Comparison of ENCODE assay signal across 1 cellular context in genomic region chr3:45055411-45056143, GRCh38.
TF ChIP-seq lines count a peak whose summit lies in the region.

No MANE protein-coding gene starts in this region.

TF ChIP-seq in K562, 482 proteins besides CTCF, POLR2A, EP300 and RAD21 (continued from another document and continues in another):
- TF ChIP-seq ZNF445 (CRISPR knock-in tag; IDR thresholded peaks at IDR 0.05; ENCODE audit: low read depth) = no peak
- no peak for TF ChIP-seq ZNF316 (IDR thresholded peaks at IDR 0.05)
- TF ChIP-seq TAF15 (IDR thresholded peaks at IDR 0.05; ENCODE audit: low read depth, low read length) = no peak
- TF ChIP-seq ZNF644 (tag; IDR thresholded peaks at IDR 0.05; ENCODE audit: low read depth) = 0 out of 2 replicates have a peak, but pooled peaks have one; percentile 34
- no peak for TF ChIP-seq HMG20A (CRISPR knock-in tag; conservative IDR thresholded peaks at IDR 0.05)
- TF ChIP-seq KDM4B (IDR thresholded peaks at IDR 0.05; ENCODE audit: borderline replicate concordance in 2 of 2, low read depth in 1 of 2) = no peak
- no peak for TF ChIP-seq SIRT6 (IDR thresholded peaks at IDR 0.05; ENCODE audit: low read depth, low read length)
- TF ChIP-seq, protein P1, sequence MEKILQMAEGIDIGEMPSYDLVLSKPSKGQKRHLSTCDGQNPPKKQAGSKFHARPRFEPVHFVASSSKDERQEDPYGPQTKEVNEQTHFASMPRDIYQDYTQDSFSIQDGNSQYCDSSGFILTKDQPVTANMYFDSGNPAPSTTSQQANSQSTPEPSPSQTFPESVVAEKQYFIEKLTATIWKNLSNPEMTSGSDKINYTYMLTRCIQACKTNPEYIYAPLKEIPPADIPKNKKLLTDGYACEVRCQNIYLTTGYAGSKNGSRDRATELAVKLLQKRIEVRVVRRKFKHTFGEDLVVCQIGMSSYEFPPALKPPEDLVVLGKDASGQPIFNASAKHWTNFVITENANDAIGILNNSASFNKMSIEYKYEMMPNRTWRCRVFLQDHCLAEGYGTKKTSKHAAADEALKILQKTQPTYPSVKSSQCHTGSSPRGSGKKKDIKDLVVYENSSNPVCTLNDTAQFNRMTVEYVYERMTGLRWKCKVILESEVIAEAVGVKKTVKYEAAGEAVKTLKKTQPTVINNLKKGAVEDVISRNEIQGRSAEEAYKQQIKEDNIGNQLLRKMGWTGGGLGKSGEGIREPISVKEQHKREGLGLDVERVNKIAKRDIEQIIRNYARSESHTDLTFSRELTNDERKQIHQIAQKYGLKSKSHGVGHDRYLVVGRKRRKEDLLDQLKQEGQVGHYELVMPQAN (IDR thresholded peaks at IDR 0.05; ENCODE audit: borderline replicate concordance) = no peak
- no peak for TF ChIP-seq SRF (CRISPR knock-in tag; IDR thresholded peaks at IDR 0.05)
- no peak for TF ChIP-seq RUNX1 (IDR thresholded peaks at IDR 0.05; ENCODE audit: low read depth)
- TF ChIP-seq RB1 (IDR thresholded peaks at IDR 0.05; ENCODE audit: low read depth) = no peak
- TF ChIP-seq PHTF2 (CRISPR knock-in tag; IDR thresholded peaks at IDR 0.05) = no peak
- no peak for TF ChIP-seq TEAD1 (CRISPR knock-in tag; IDR thresholded peaks at IDR 0.05)
- TF ChIP-seq PREB (CRISPR knock-in tag; IDR thresholded peaks at IDR 0.05) = no peak
- no peak for TF ChIP-seq BCLAF1 (IDR thresholded peaks at IDR 0.05; ENCODE audit: borderline replicate concordance in 1 of 2, control insufficient read depth in 1 of 2, low read depth in 2 of 2, low read length in 1 of 2)
- no peak for TF ChIP-seq TEAD4 (IDR thresholded peaks at IDR 0.05; ENCODE audit: low read length)
- TF ChIP-seq TEAD4 (CRISPR knock-in tag; IDR thresholded peaks at IDR 0.05; ENCODE audit: borderline replicate concordance) = no peak
- no peak for TF ChIP-seq E2F5 (CRISPR knock-in tag; IDR thresholded peaks at IDR 0.05)
- no peak for TF ChIP-seq GTF3C2 (IDR thresholded peaks at IDR 0.05; ENCODE audit: borderline replicate concordance, extremely low read depth, insufficient read length)
- peak; percentile 23 for TF ChIP-seq MEIS2 (IDR thresholded peaks at IDR 0.05; ENCODE audit: partially characterized antibody)
- no peak for TF ChIP-seq DNMT1 (IDR thresholded peaks at IDR 0.05)
- TF ChIP-seq ZFP36 (IDR thresholded peaks at IDR 0.05; ENCODE audit: low read depth, low read length, partially characterized antibody) = no peak
- no peak for TF ChIP-seq ZNF274 (IDR thresholded peaks at IDR 0.05; ENCODE audit: borderline replicate concordance, low read depth, low read length)
- no peak for TF ChIP-seq CBFA2T2 (conservative IDR thresholded peaks at IDR 0.05)
- no peak for TF ChIP-seq FOXA3 (CRISPR knock-in tag; conservative IDR thresholded peaks at IDR 0.05 in 1 of 2, IDR thresholded peaks at IDR 0.05 in 1 of 2)
- no peak for TF ChIP-seq CXXC5 (CRISPR knock-in tag; IDR thresholded peaks at IDR 0.05)
- no peak for TF ChIP-seq SAP30 (IDR thresholded peaks at IDR 0.05; ENCODE audit: borderline replicate concordance, insufficient read depth, low read depth, low read length, poor library complexity, severe bottlenecking)
- TF ChIP-seq MEF2D (tag; conservative IDR thresholded peaks at IDR 0.05; ENCODE audit: low read depth) = no peak
- no peak for TF ChIP-seq ESRRA (IDR thresholded peaks at IDR 0.05; ENCODE audit: borderline replicate concordance, low read depth)
- TF ChIP-seq ZHX1 (conservative IDR thresholded peaks at IDR 0.05; ENCODE audit: low read length) = no peak
- TF ChIP-seq SRSF7 (optimal IDR thresholded peaks at IDR 0.05; ENCODE audit: low read depth, low read length) = no peak
- no peak for TF ChIP-seq BRCA1 (IDR thresholded peaks at IDR 0.05)
- TF ChIP-seq BRCA1 (CRISPR knock-in tag; IDR thresholded peaks at IDR 0.05) = no peak
- no peak for TF ChIP-seq PTRF (tag; IDR thresholded peaks at IDR 0.05)
- TF ChIP-seq, protein P2, sequence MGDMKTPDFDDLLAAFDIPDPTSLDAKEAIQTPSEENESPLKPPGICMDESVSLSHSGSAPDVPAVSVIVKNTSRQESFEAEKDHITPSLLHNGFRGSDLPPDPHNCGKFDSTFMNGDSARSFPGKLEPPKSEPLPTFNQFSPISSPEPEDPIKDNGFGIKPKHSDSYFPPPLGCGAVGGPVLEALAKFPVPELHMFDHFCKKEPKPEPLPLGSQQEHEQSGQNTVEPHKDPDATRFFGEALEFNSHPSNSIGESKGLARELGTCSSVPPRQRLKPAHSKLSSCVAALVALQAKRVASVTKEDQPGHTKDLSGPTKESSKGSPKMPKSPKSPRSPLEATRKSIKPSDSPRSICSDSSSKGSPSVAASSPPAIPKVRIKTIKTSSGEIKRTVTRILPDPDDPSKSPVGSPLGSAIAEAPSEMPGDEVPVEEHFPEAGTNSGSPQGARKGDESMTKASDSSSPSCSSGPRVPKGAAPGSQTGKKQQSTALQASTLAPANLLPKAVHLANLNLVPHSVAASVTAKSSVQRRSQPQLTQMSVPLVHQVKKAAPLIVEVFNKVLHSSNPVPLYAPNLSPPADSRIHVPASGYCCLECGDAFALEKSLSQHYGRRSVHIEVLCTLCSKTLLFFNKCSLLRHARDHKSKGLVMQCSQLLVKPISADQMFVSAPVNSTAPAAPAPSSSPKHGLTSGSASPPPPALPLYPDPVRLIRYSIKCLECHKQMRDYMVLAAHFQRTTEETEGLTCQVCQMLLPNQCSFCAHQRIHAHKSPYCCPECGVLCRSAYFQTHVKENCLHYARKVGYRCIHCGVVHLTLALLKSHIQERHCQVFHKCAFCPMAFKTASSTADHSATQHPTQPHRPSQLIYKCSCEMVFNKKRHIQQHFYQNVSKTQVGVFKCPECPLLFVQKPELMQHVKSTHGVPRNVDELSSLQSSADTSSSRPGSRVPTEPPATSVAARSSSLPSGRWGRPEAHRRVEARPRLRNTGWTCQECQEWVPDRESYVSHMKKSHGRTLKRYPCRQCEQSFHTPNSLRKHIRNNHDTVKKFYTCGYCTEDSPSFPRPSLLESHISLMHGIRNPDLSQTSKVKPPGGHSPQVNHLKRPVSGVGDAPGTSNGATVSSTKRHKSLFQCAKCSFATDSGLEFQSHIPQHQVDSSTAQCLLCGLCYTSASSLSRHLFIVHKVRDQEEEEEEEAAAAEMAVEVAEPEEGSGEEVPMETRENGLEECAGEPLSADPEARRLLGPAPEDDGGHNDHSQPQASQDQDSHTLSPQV (IDR thresholded peaks at IDR 0.05) = no peak
- TF ChIP-seq, protein P3, sequence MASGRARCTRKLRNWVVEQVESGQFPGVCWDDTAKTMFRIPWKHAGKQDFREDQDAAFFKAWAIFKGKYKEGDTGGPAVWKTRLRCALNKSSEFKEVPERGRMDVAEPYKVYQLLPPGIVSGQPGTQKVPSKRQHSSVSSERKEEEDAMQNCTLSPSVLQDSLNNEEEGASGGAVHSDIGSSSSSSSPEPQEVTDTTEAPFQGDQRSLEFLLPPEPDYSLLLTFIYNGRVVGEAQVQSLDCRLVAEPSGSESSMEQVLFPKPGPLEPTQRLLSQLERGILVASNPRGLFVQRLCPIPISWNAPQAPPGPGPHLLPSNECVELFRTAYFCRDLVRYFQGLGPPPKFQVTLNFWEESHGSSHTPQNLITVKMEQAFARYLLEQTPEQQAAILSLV (tag; IDR thresholded peaks at IDR 0.05) = 0 out of 2 replicates have a peak, but pooled peaks have one; percentile 22
- no peak for TF ChIP-seq HNRNPL (IDR thresholded peaks at IDR 0.05; ENCODE audit: low read depth, low read length)
- TF ChIP-seq, protein P4, sequence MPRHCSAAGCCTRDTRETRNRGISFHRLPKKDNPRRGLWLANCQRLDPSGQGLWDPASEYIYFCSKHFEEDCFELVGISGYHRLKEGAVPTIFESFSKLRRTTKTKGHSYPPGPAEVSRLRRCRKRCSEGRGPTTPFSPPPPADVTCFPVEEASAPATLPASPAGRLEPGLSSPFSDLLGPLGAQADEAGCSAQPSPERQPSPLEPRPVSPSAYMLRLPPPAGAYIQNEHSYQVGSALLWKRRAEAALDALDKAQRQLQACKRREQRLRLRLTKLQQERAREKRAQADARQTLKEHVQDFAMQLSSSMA (CRISPR knock-in tag; IDR thresholded peaks at IDR 0.05) = no peak
- no peak for TF ChIP-seq CREBBP (IDR thresholded peaks at IDR 0.05; ENCODE audit: low read depth, low read length)
- TF ChIP-seq, protein P5, sequence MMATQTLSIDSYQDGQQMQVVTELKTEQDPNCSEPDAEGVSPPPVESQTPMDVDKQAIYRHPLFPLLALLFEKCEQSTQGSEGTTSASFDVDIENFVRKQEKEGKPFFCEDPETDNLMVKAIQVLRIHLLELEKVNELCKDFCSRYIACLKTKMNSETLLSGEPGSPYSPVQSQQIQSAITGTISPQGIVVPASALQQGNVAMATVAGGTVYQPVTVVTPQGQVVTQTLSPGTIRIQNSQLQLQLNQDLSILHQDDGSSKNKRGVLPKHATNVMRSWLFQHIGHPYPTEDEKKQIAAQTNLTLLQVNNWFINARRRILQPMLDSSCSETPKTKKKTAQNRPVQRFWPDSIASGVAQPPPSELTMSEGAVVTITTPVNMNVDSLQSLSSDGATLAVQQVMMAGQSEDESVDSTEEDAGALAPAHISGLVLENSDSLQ (IDR thresholded peaks at IDR 0.05) = no peak
